Comparison of ENCODE assay signal across 26 cellular contexts in genomic region chr11:38648597-38648996, GRCh38.
"Had no signal": no experiment of that assay in that cellular context is flagged by ENCODE, and none has a peak within 500 bp of the region (broad histone marks: within the 10 kb centered on the region; RNA-seq: fewer than 3 reads in every experiment).

No MANE protein-coding gene starts in this region.

- H3K27me3 ChIP-seq: dorsolateral prefrontal cortex, esophagus muscularis mucosa, gastroesophageal sphincter, spleen, testis, tibial nerve, upper lobe of right lung, vagina had no signal

- H3K4me1 ChIP-seq: gastroesophageal sphincter, psoas muscle, spleen, testis, tibial nerve, upper lobe of right lung, vagina had no signal

- ATAC-seq: gastroesophageal sphincter; left ventricle myocardium superior; naive thymus-derived CD4-positive, alpha-beta T cell; psoas muscle; sciatic nerve; stimulated activated naive B cell treated with anti-CD40 and anti-IgM and Interleukin-4, amounts not matched to agents 10 μg/mL and 1 μg/mL and 100 μg/mL, for 72 hours; stimulated activated naive CD8-positive, alpha-beta T cell treated with anti-CD3 and anti-CD28 coated beads, Interleukin-15, amount 100 ng/mL, for 72 hours; upper lobe of right lung had no signal

- H3K27ac ChIP-seq: dorsolateral prefrontal cortex, epithelial cell of prostate, esophagus muscularis mucosa, gastroesophageal sphincter, psoas muscle, spleen, testis, tibial nerve, upper lobe of right lung, vagina had no signal

- H3K4me3 ChIP-seq: dorsolateral prefrontal cortex, esophagus muscularis mucosa, gastroesophageal sphincter, lung, psoas muscle, spleen, testis, tibial nerve, upper lobe of right lung, vagina had no signal

- H3K36me3 ChIP-seq: esophagus muscularis mucosa, gastroesophageal sphincter, spleen, tibial nerve, upper lobe of right lung, vagina had no signal

- H3K9me3 ChIP-seq: esophagus muscularis mucosa, gastroesophageal sphincter, psoas muscle, spleen, testis, tibial nerve, upper lobe of right lung, vagina had no signal

- DNase-seq: cortex of kidney; dorsolateral prefrontal cortex; effector CD8-positive, alpha-beta T cell; glutamatergic neuron; islet precursor cell; left ventricle myocardium superior; mesendoderm; naive thymus-derived CD4-positive, alpha-beta T cell; nephron progenitor cell; psoas muscle; retina; spleen; stimulated activated CD4-positive, alpha-beta T cell treated with anti-CD3 and anti-CD28 coated beads, Interleukin-15, amount 100 ng/mL, for 24 hours; stimulated activated CD4-positive, alpha-beta T cell treated with anti-CD3 and anti-CD28 coated beads, Interleukin-1b, Interleukin-23, amount 100 ng/mL, for 48 hours; stimulated activated CD4-positive, alpha-beta T cell treated with anti-CD3 and anti-CD28 coated beads, Interleukin-4, amount 100 ng/mL, for 24 hours; stimulated activated naive B cell treated with anti-CD40 and anti-IgM and Interleukin-4, amounts not matched to agents 10 μg/mL and 1 μg/mL and 100 μg/mL, for 72 hours; stimulated activated naive CD8-positive, alpha-beta T cell treated with anti-CD3 and anti-CD28 coated beads, Interleukin-15, amount 100 ng/mL, for 72 hours; testis; upper lobe of right lung had no signal
